ENCODE assay signal across 3 cellular contexts in the genomic region with DNA sequence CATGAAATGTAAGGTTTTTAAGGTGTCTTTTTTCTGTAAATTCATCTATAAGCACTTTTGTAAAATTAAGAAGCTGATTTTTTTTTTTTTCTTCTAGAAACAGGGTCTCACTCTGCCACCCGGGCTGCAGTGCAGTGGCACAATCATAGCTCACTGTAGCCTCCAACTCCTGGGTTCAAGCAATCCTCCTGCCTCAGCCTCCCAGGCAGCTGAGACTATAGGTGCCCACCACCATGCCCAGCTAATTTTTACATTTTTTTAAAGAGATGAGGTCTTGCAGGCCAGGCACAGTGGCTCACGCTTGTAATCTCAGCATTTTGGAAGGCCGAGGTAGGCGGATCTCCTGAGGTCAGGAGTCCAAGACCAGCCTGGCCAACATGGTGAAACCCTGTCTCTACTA.
TF ChIP-seq lines count a peak whose summit lies in the region.

No MANE protein-coding gene starts in this region.

TF ChIP-seq in A549, 52 proteins besides CTCF, POLR2A, EP300 and RAD21:
- TF ChIP-seq EHF (CRISPR knock-in tag; IDR thresholded peaks at IDR 0.05) (no peak), MAX (IDR thresholded peaks at IDR 0.05) (no peak), HOXA7 (CRISPR knock-in tag; IDR thresholded peaks at IDR 0.05) (no peak), ATOH8 (CRISPR knock-in tag; IDR thresholded peaks at IDR 0.05; ENCODE audit: low read depth) (no peak), ESRRA (IDR thresholded peaks at IDR 0.05; ENCODE audit: borderline replicate concordance, low read length) (no peak), HOXB13 (CRISPR knock-in tag; IDR thresholded peaks at IDR 0.05; ENCODE audit: low read depth) (no peak), ELK1 (IDR thresholded peaks at IDR 0.05; ENCODE audit: low read depth, low read length) (no peak), ZSCAN20 (CRISPR knock-in tag; IDR thresholded peaks at IDR 0.05) (no peak), KDM1A (IDR thresholded peaks at IDR 0.05; ENCODE audit: low read depth) (no peak), KDM5A (IDR thresholded peaks at IDR 0.05) (no peak), TFCP2L1 (CRISPR knock-in tag; IDR thresholded peaks at IDR 0.05) (no peak)
TF ChIP-seq in A549: peak in this region for 0.

TF ChIP-seq in HCT116, 20 proteins besides CTCF, POLR2A, EP300 and RAD21:
- no peak for TF ChIP-seq ELF1 (IDR thresholded peaks at IDR 0.05; ENCODE audit: borderline replicate concordance, low read depth)

TF ChIP-seq in liver, 16 proteins besides CTCF, POLR2A, EP300 and RAD21:
- TF ChIP-seq HNF4A (conservative IDR thresholded peaks at IDR 0.05) (peak; percentile 39 to 57), ATF3 (IDR thresholded peaks at IDR 0.05) (no peak), FOXA2 (IDR thresholded peaks at IDR 0.05) (no peak), MAX (IDR thresholded peaks at IDR 0.05) (no peak), RXRA (IDR thresholded peaks at IDR 0.05) (no peak)
